ENCODE assay signal across 13 cellular contexts in genomic region chrX:77917294-77917933, GRCh38. TPM values are rescaled to one million over a fixed set of nuclear protein-coding genes. Genes with fewer than 3 reads are reported as not detected.
A peak's percentile ranks its signal among the peaks of the same experiment; 100 is the strongest.
DNase-seq lines count a peak whose midpoint lies in the region; ATAC-seq lines count a peak whose summit lies in the region.
"Had no signal": no experiment of that assay in that cellular context is flagged by ENCODE, and none has a peak within 500 bp of the region (broad histone marks: within the 10 kb centered on the region; RNA-seq: fewer than 3 reads in every experiment).

No MANE protein-coding gene starts in this region.

- H3K36me3 Mint-ChIP-seq in activated T-cell treated with anti-CD3 and anti-CD28 coated beads, Interleukin-2, amount 50 U/mL, for 4 hours (ENCODE audit: insufficient read depth), result no peaks in the 10 kb centered on the region
- peaks cover 2% of the 10 kb centered on the region for H3K36me3 Mint-ChIP-seq in activated CD4-positive, alpha-beta memory T cell treated with anti-CD3 and anti-CD28 coated beads, Interleukin-2, amount 10 ng/mL, durations not matched to agents 7 days and 5 days (ENCODE audit: low read depth)
- H3K36me3 Mint-ChIP-seq in stimulated activated effector memory CD8-positive, alpha-beta T cell treated with anti-CD3 and anti-CD28 coated beads, Interleukin-12 subunit alpha, Interleukin-12 subunit beta, amount 100 ng/mL, for 72 hours, result no peaks in the 10 kb centered on the region
- H3K36me3 Mint-ChIP-seq: mesothelial cell of epicardium had no signal

- peak overlapping the region; percentile 64 for H3K4me3 Mint-ChIP-seq in activated T-cell treated with anti-CD3 and anti-CD28 coated beads, Interleukin-2, amount 50 U/mL, for 4 hours
- peak overlapping the region; percentile 57 for H3K4me3 Mint-ChIP-seq in activated CD4-positive, alpha-beta memory T cell treated with anti-CD3 and anti-CD28 coated beads, Interleukin-2, amount 10 ng/mL, durations not matched to agents 7 days and 5 days
- peak overlapping the region; percentile 48 for H3K4me3 Mint-ChIP-seq in stimulated activated effector memory CD8-positive, alpha-beta T cell treated with anti-CD3 and anti-CD28 coated beads, Interleukin-12 subunit alpha, Interleukin-12 subunit beta, amount 100 ng/mL, for 72 hours
- H3K4me3 Mint-ChIP-seq: mesothelial cell of epicardium had no signal

- CTCF ChIA-PET in activated CD4-positive, alpha-beta memory T cell treated with anti-CD3 and anti-CD28 coated beads, Interleukin-2, amount 10 ng/mL, durations not matched to agents 7 days and 5 days (lab: Charles Lee), result interaction anchor here (1.0 to 1.5 kb wide), 4 partner anchors 17 to 459 kb away, joined by 3 read pairs; partner anchors contain the start of gene MAGT1

- peaks cover 28% of the 10 kb centered on the region for H3K4me1 Mint-ChIP-seq in activated T-cell treated with anti-CD3 and anti-CD28 coated beads, Interleukin-2, amount 50 U/mL, for 4 hours (ENCODE audit: low read depth)
- H3K4me1 Mint-ChIP-seq in activated CD4-positive, alpha-beta memory T cell treated with anti-CD3 and anti-CD28 coated beads, Interleukin-2, amount 10 ng/mL, durations not matched to agents 7 days and 5 days, result peaks cover 20% of the 10 kb centered on the region
- H3K4me1 Mint-ChIP-seq in stimulated activated effector memory CD8-positive, alpha-beta T cell treated with anti-CD3 and anti-CD28 coated beads, Interleukin-12 subunit alpha, Interleukin-12 subunit beta, amount 100 ng/mL, for 72 hours, result peaks cover 12% of the 10 kb centered on the region

- no peak for ATAC-seq in activated T-cell treated with anti-CD3 and anti-CD28 coated beads, Interleukin-2, amount 50 U/mL, for 4 hours
- ATAC-seq in HG02798 (IDR thresholded peaks at IDR 0.05; ENCODE audit: poor library complexity, unreplicated experiment) (peak; percentile 75), GM19452 (IDR thresholded peaks at IDR 0.05; ENCODE audit: unreplicated experiment) (no peak), sciatic nerve (no peak)
- ATAC-seq in stimulated activated effector memory CD8-positive, alpha-beta T cell treated with anti-CD3 and anti-CD28 coated beads, Interleukin-12 subunit alpha, Interleukin-12 subunit beta, amount 100 ng/mL, for 72 hours, result no peak
- ATAC-seq: gastrocnemius medialis, PC-3 had no signal

- peak overlapping the region; percentile 15 for H3K27ac Mint-ChIP-seq in activated CD4-positive, alpha-beta memory T cell treated with anti-CD3 and anti-CD28 coated beads, Interleukin-2, amount 10 ng/mL, durations not matched to agents 7 days and 5 days
- H3K27ac Mint-ChIP-seq in stimulated activated effector memory CD8-positive, alpha-beta T cell treated with anti-CD3 and anti-CD28 coated beads, Interleukin-12 subunit alpha, Interleukin-12 subunit beta, amount 100 ng/mL, for 72 hours, result peak overlapping the region; percentile 38
- H3K27ac Mint-ChIP-seq: mesothelial cell of epicardium had no signal

- H3K27me3 Mint-ChIP-seq in activated T-cell treated with anti-CD3 and anti-CD28 coated beads, Interleukin-2, amount 50 U/mL, for 4 hours (ENCODE audit: low read depth), result no peaks in the 10 kb centered on the region
- H3K27me3 Mint-ChIP-seq in activated CD4-positive, alpha-beta memory T cell treated with anti-CD3 and anti-CD28 coated beads, Interleukin-2, amount 10 ng/mL, durations not matched to agents 7 days and 5 days, result no peaks in the 10 kb centered on the region

- POLR2A ChIA-PET in activated CD4-positive, alpha-beta memory T cell treated with anti-CD3 and anti-CD28 coated beads, Interleukin-2, amount 10 ng/mL, durations not matched to agents 7 days and 5 days (lab: Charles Lee), result interaction anchor here (1.3 kb wide), 1 partner anchor 23 kb away, joined by 3 read pairs; the partner anchor contains the start of gene MAGT1

- no peak for DNase-seq in activated T-cell treated with anti-CD3 and anti-CD28 coated beads, Interleukin-2, amount 50 U/mL, for 4 hours
- DNase-seq in activated T-cell treated with anti-CD3 and anti-CD28 coated beads for 4 hours, result no peak
- no peak for DNase-seq in activated CD4-positive, alpha-beta memory T cell treated with anti-CD3 and anti-CD28 coated beads, Interleukin-2, amount 10 ng/mL, durations not matched to agents 7 days and 5 days
- no peak for DNase-seq in stimulated activated effector memory CD8-positive, alpha-beta T cell treated with anti-CD3 and anti-CD28 coated beads, Interleukin-12 subunit alpha, Interleukin-12 subunit beta, amount 100 ng/mL, for 72 hours (ENCODE audit: low spot score in 2 of 2)
- no peak for DNase-seq in middle frontal gyrus (ENCODE audit: extremely low spot score, low spot score)
- no peak for DNase-seq in sciatic nerve (ENCODE audit: low spot score)
- DNase-seq: gastrocnemius medialis, PC-3, substantia nigra had no signal

- no peaks in the 10 kb centered on the region for H3K9me3 Mint-ChIP-seq in activated T-cell treated with anti-CD3 and anti-CD28 coated beads, Interleukin-2, amount 50 U/mL, for 4 hours
- peaks cover 3% of the 10 kb centered on the region for H3K9me3 Mint-ChIP-seq in activated CD4-positive, alpha-beta memory T cell treated with anti-CD3 and anti-CD28 coated beads, Interleukin-2, amount 10 ng/mL, durations not matched to agents 7 days and 5 days
- H3K9me3 Mint-ChIP-seq in stimulated activated effector memory CD8-positive, alpha-beta T cell treated with anti-CD3 and anti-CD28 coated beads, Interleukin-12 subunit alpha, Interleukin-12 subunit beta, amount 100 ng/mL, for 72 hours, result no peaks in the 10 kb centered on the region

- intact Hi-C loops in sciatic nerve (cut with DNase I), result no loop called here

RNA-seq across cellular contexts. Expression of gene ATP7A, which starts 6.9 kb away (rescaled TPM):
- total RNA-seq in activated T-cell treated with anti-CD3 and anti-CD28 coated beads, Interleukin-2, amount 50 U/mL, for 4 hours, result 1 to 10 TPM; 4.8 to 5.9 (median 5.3) TPM
- 10 to 100 TPM; 12.6 to 13.3 TPM for total RNA-seq in activated CD4-positive, alpha-beta memory T cell treated with anti-CD3 and anti-CD28 coated beads, Interleukin-2, amount 10 ng/mL, durations not matched to agents 7 days and 5 days
- total RNA-seq in sciatic nerve, result 15.2 TPM

RNA-seq across cellular contexts. Expression of gene COX7B, which starts 18.1 kb away (rescaled TPM):
- 100 to 1,000 TPM; 285 to 300 (median 286) TPM for total RNA-seq in activated T-cell treated with anti-CD3 and anti-CD28 coated beads, Interleukin-2, amount 50 U/mL, for 4 hours
- total RNA-seq in activated CD4-positive, alpha-beta memory T cell treated with anti-CD3 and anti-CD28 coated beads, Interleukin-2, amount 10 ng/mL, durations not matched to agents 7 days and 5 days, result 100 to 1,000 TPM; 227 to 250 TPM
- 107 TPM for total RNA-seq in sciatic nerve

RNA-seq across cellular contexts. Expression of gene MAGT1, which starts 22.2 kb away (rescaled TPM):
- 10 to 100 TPM; 36.4 to 38.9 (median 37.5) TPM for total RNA-seq in activated T-cell treated with anti-CD3 and anti-CD28 coated beads, Interleukin-2, amount 50 U/mL, for 4 hours
- total RNA-seq in activated CD4-positive, alpha-beta memory T cell treated with anti-CD3 and anti-CD28 coated beads, Interleukin-2, amount 10 ng/mL, durations not matched to agents 7 days and 5 days, result 10 to 100 TPM; 56.3 to 57.6 TPM
- 59.5 TPM for total RNA-seq in sciatic nerve

RNA-seq across cellular contexts. Expression of gene PGAM4, which starts 52.0 kb away (rescaled TPM):
- total RNA-seq in activated T-cell treated with anti-CD3 and anti-CD28 coated beads, Interleukin-2, amount 50 U/mL, for 4 hours, result under 1 TPM in 1 of 3 donors, not detected in 2; 0.37 TPM
- total RNA-seq in activated CD4-positive, alpha-beta memory T cell treated with anti-CD3 and anti-CD28 coated beads, Interleukin-2, amount 10 ng/mL, durations not matched to agents 7 days and 5 days, result under 1 TPM in 1 of 2 experiments, not detected in 1; 0.43 TPM
- not detected for total RNA-seq in sciatic nerve
- total RNA-seq: gastrocnemius medialis, M059J, mesothelial cell of epicardium, PC-3 had no signal
